Comparison of ENCODE assay signal across 26 cellular contexts in genomic region chr19:9610484-9611113, GRCh38.
"Had no signal": no experiment of that assay in that cellular context is flagged by ENCODE, and none has a peak within 500 bp of the region (broad histone marks: within the 10 kb centered on the region; RNA-seq: fewer than 3 reads in every experiment).

No MANE protein-coding gene starts in this region.

- H3K27me3 ChIP-seq: body of pancreas, esophagus muscularis mucosa, left lung, neutrophil, ovary, suprapubic skin, tibial nerve had no signal

- H3K27ac ChIP-seq: body of pancreas, esophagus muscularis mucosa, left lung, neutrophil, ovary, psoas muscle, skin epidermis, suprapubic skin, tibial nerve had no signal

- H3K4me1 ChIP-seq: body of pancreas, esophagus muscularis mucosa, left lung, psoas muscle, suprapubic skin, tibial nerve had no signal

- ATAC-seq: body of pancreas; left lung; psoas muscle; right cardiac atrium; stimulated activated naive CD8-positive, alpha-beta T cell treated with anti-CD3 and anti-CD28 coated beads, Interleukin-15, amount 100 ng/mL, for 72 hours; WTC11 had no signal

- H3K4me1 Mint-ChIP-seq: activated naive CD8-positive, alpha-beta T cell treated with anti-CD3 and anti-CD28 coated beads, Interleukin-2, amount 10 ng/mL, durations not matched to agents 7 days and 5 days; nephron; stimulated activated naive CD8-positive, alpha-beta T cell treated with anti-CD3 and anti-CD28 coated beads, Interleukin-15, amount 100 ng/mL, for 72 hours; WTC11 had no signal

- H3K4me3 ChIP-seq: body of pancreas, esophagus muscularis mucosa, left lung, ovary, psoas muscle, skin epidermis, suprapubic skin, tibial nerve had no signal

- H3K27ac Mint-ChIP-seq: activated naive CD4-positive, alpha-beta T cell treated with anti-CD3 and anti-CD28 coated beads for 36 hours; activated naive CD8-positive, alpha-beta T cell treated with anti-CD3 and anti-CD28 coated beads, Interleukin-2, amount 10 ng/mL, durations not matched to agents 7 days and 5 days; dendritic cell treated with granulocyte-macrophage colony-stimulating factor and Interleukin-4, amounts not matched to agents 40 ng/mL and 50 ng/mL, for 4 days; nephron; stimulated activated naive CD8-positive, alpha-beta T cell treated with anti-CD3 and anti-CD28 coated beads, Interleukin-15, amount 100 ng/mL, for 72 hours; WTC11 had no signal

- FAIRE-seq: frontal cortex had no signal

- H3K4me3 Mint-ChIP-seq: activated naive CD4-positive, alpha-beta T cell treated with anti-CD3 and anti-CD28 coated beads for 36 hours; activated naive CD8-positive, alpha-beta T cell treated with anti-CD3 and anti-CD28 coated beads, Interleukin-2, amount 10 ng/mL, durations not matched to agents 7 days and 5 days; dendritic cell treated with granulocyte-macrophage colony-stimulating factor and Interleukin-4, amounts not matched to agents 40 ng/mL and 50 ng/mL, for 4 days; nephron; stimulated activated naive CD8-positive, alpha-beta T cell treated with anti-CD3 and anti-CD28 coated beads, Interleukin-15, amount 100 ng/mL, for 72 hours; WTC11 had no signal

- H3K27me3 Mint-ChIP-seq: activated naive CD8-positive, alpha-beta T cell treated with anti-CD3 and anti-CD28 coated beads, Interleukin-2, amount 10 ng/mL, durations not matched to agents 7 days and 5 days; dendritic cell treated with granulocyte-macrophage colony-stimulating factor and Interleukin-4, amounts not matched to agents 40 ng/mL and 50 ng/mL, for 4 days; stimulated activated naive CD8-positive, alpha-beta T cell treated with anti-CD3 and anti-CD28 coated beads, Interleukin-15, amount 100 ng/mL, for 72 hours had no signal

- DNase-seq: activated CD4-positive, alpha-beta T cell treated with anti-CD3 and anti-CD28 coated beads for 4 hours; activated CD4-positive, alpha-beta T cell treated with anti-CD3 and anti-CD28 coated beads, Interleukin-2, amount 50 U/mL, for 48 hours; activated naive CD4-positive, alpha-beta T cell treated with anti-CD3 and anti-CD28 coated beads for 36 hours; activated naive CD8-positive, alpha-beta T cell treated with anti-CD3 and anti-CD28 coated beads, Interleukin-2, amount 10 ng/mL, durations not matched to agents 7 days and 5 days; activated T-cell treated with anti-CD3 and anti-CD28 coated beads, Interleukin-2, amount 50 U/mL, for 48 hours; body of pancreas; caudate nucleus; effector memory CD4-positive, alpha-beta T cell; hippocampal formation; kidney glomerular epithelial cell; left lung; ovary; psoas muscle; right cardiac atrium; stimulated activated CD4-positive, alpha-beta T cell treated with anti-CD3 and anti-CD28 coated beads, Interleukin-1b, Interleukin-23, amount 100 ng/mL, for 48 hours; stimulated activated naive CD8-positive, alpha-beta T cell treated with anti-CD3 and anti-CD28 coated beads, Interleukin-15, amount 100 ng/mL, for 72 hours; T-helper 9 cell had no signal
